In genomic region chr2:33518929-33519328, GRCh38 we compare ENCODE assay signal across 26 cellular contexts. TPM values are rescaled to one million over a fixed set of nuclear protein-coding genes. Genes with fewer than 3 reads are reported as not detected.
DNase-seq lines count a peak whose midpoint lies in the region; ATAC-seq, FAIRE-seq and TF ChIP-seq lines count a peak whose summit lies in the region.
"Had no signal": no experiment of that assay in that cellular context is flagged by ENCODE, and none has a peak within 500 bp of the region (broad histone marks: within the 10 kb centered on the region; RNA-seq: fewer than 3 reads in every experiment).

No MANE protein-coding gene starts in this region.

- H3K4me1 ChIP-seq in K562 (replicated peaks in 1 of 2; ENCODE audit: control insufficient read depth in 2 of 2, insufficient read depth in 2 of 2, low read length in 2 of 2) (no peaks in the 10 kb centered on the region), right atrium auricular region (peaks cover 0 to 20% of the 10 kb centered on the region in 2 donors)
- H3K4me1 ChIP-seq: SJCRH30 had no signal

- TF ChIP-seq EP300 in K562 (IDR thresholded peaks at IDR 0.05; ENCODE audit: low read length): no peak

- intact Hi-C loops in K562 (cut with micrococcal nuclease): no loop called here

- H3K9ac ChIP-seq in K562 (ENCODE audit: insufficient read depth in 1 of 2, low read depth in 2 of 2, low read length in 2 of 2): no peak overlapping the region

- TF ChIP-seq RAD21 in K562 (CRISPR knock-in tag; conservative IDR thresholded peaks at IDR 0.05 in 1 of 2, IDR thresholded peaks at IDR 0.05 in 1 of 2): no peak

- DNase-seq in DMS53 treated with DMSO at 0.1 percent for 48 hours (lab: John Stamatoyannopoulos, UW; ENCODE audit: unreplicated experiment) (peak; percentile 11), M059J (ENCODE audit: low read depth) (peak; percentile 74), K562 (ENCODE audit: extremely low read depth in 1 of 4, low spot score in 3 of 4) (no peak), foreskin fibroblast (peak; percentile 45 to 67), right atrium auricular region (ENCODE audit: low spot score) (no peak), WERI-Rb-1 (no peak), NCI-H1417 (lab: John Stamatoyannopoulos, UW) (no peak), NCI-H1694 treated with DMSO at 0.1 percent for 48 hours (lab: John Stamatoyannopoulos, UW) (no peak)
- DNase-seq: activated CD4-positive, alpha-beta T cell treated with anti-CD3 and anti-CD28 coated beads, Interleukin-2, amount 50 U/mL, for 48 hours; activated effector memory CD4-positive, alpha-beta T cell treated with Interleukin-2 at 50 U/mL for 16 hours; activated naive CD8-positive, alpha-beta T cell treated with anti-CD3 and anti-CD28 coated beads, Interleukin-2, amount 50 U/mL, for 24 hours; CD8-positive, alpha-beta T cell; DND-41; H7; NCI-H1694; NCI-H2227 treated with DMSO at 0.1 percent for 48 hours; NCI-H774; nephron progenitor cell; posterior cingulate gyrus; SJCRH30; stimulated activated CD4-positive, alpha-beta T cell treated with anti-CD3 and anti-CD28 coated beads, Interleukin-2, amount 100 ng/mL, for 24 hours; stimulated activated naive CD4-positive, alpha-beta T cell; T-helper 17 cell had no signal

- BruUV-seq in K562 (replicated peaks; lab: Mats Ljungman, UMichigan): no TSS peak

- WGBS in K562 (ENCODE audit: insufficient coverage, low coverage, missing lambda C conversion rate): 0% methylated on average over 1 of the region's 1 CpG

- in situ Hi-C loops in K562 (cut with MboI): no loop called here

- H3K79me2 ChIP-seq in K562 (ENCODE audit: control insufficient read depth, insufficient read depth, low read length): no peaks in the 10 kb centered on the region

- no peaks in the 10 kb centered on the region for H3K9me1 ChIP-seq in K562 (ENCODE audit: control insufficient read depth, insufficient read depth, low read length)

- peaks cover 6 to 16% of the 10 kb centered on the region in 2 experiments; a peak in 4 of 5 replicates for H3K27me3 ChIP-seq in K562 (ENCODE audit: control insufficient read depth in 2 of 2, insufficient read depth in 2 of 2, low read length in 2 of 2)
- H3K27me3 ChIP-seq in right atrium auricular region: no peaks in the 10 kb centered on the region
- H3K27me3 ChIP-seq in WERI-Rb-1 (ENCODE audit: insufficient read depth, low read depth, severe bottlenecking): no peaks in the 10 kb centered on the region
- H3K27me3 ChIP-seq: cardiac muscle cell, SJCRH30 had no signal

- H3K27ac ChIP-seq in K562 (ENCODE audit: extremely low read depth, low read depth, low read length) (no peak overlapping the region), right atrium auricular region (no peak overlapping the region), WERI-Rb-1 (no peak overlapping the region)
- H3K27ac ChIP-seq: cardiac muscle cell, epithelial cell of prostate, SJCRH30, VCaP had no signal

- FAIRE-seq in K562 (lab: Jason Lieb, UNC): no peak

- POLR2A ChIA-PET in K562 (lab: Yijun Ruan, JAX): no interaction called here

- TF ChIP-seq CTCF in K562 (IDR thresholded peaks at IDR 0.05 in 2 of 3, conservative IDR thresholded peaks at IDR 0.05 in 1 of 3; ENCODE audit: insufficient read depth in 2 of 3, low read depth in 1 of 3, low read length in 3 of 3): no peak
- TF ChIP-seq CTCF in foreskin fibroblast (IDR thresholded peaks at IDR 0.05; ENCODE audit: low read depth, low read length): no peak
- no peak for TF ChIP-seq CTCF in right atrium auricular region (IDR thresholded peaks at IDR 0.05)
- TF ChIP-seq CTCF in WERI-Rb-1 (IDR thresholded peaks at IDR 0.05; ENCODE audit: low read depth, low read length): no peak

- no peak for TF ChIP-seq POLR2A in K562 (conservative IDR thresholded peaks at IDR 0.05)

- H3K4me3 ChIP-seq in K562 (no peak overlapping the region), foreskin fibroblast (ENCODE audit: low read depth in 1 of 2, low read length in 2 of 2) (no peak overlapping the region), right atrium auricular region (no peak overlapping the region), WERI-Rb-1 (ENCODE audit: low read depth, low read length) (no peak overlapping the region)
- H3K4me3 ChIP-seq: cardiac muscle cell, SJCRH30 had no signal

- H3K36me3 ChIP-seq in K562 (ENCODE audit: control insufficient read depth, insufficient read depth, low read length) (no peaks in the 10 kb centered on the region), right atrium auricular region (peaks cover 11% of the 10 kb centered on the region), WERI-Rb-1 (no peaks in the 10 kb centered on the region)
- H3K36me3 ChIP-seq: cardiac muscle cell, SJCRH30 had no signal

- no peak overlapping the region for H2AFZ ChIP-seq in K562 (ENCODE audit: low read depth, low read length)

- H3K4me2 ChIP-seq in K562 (ENCODE audit: insufficient read depth, low read length): no peak overlapping the region

- no peak for ATAC-seq in K562
- ATAC-seq: activated naive CD8-positive, alpha-beta T cell treated with anti-CD3 and anti-CD28 coated beads, Interleukin-2, amount 50 U/mL, for 24 hours; CD8-positive, alpha-beta T cell; T-helper 17 cell had no signal

- CTCF ChIA-PET in K562 (lab: Yijun Ruan, JAX; ENCODE audit: low intra/inter-chr PET ratio): no interaction called here

- H4K20me1 ChIP-seq in K562 (replicated peaks; ENCODE audit: control insufficient read depth, insufficient read depth, low read length): no peaks in the 10 kb centered on the region

- H3K9me3 ChIP-seq in K562 (replicated peaks; ENCODE audit: control insufficient read depth, insufficient read depth, low read depth, low read length): no peaks in the 10 kb centered on the region
- no peaks in the 10 kb centered on the region for H3K9me3 ChIP-seq in right atrium auricular region
- no peaks in the 10 kb centered on the region for H3K9me3 ChIP-seq in WERI-Rb-1 (ENCODE audit: severe bottlenecking)

TF ChIP-seq in K562, 482 proteins besides CTCF, POLR2A, EP300 and RAD21:
- TF ChIP-seq NFYB (IDR thresholded peaks at IDR 0.05; ENCODE audit: extremely low read depth, insufficient read length) (no peak), ZNF354B (CRISPR knock-in tag; IDR thresholded peaks at IDR 0.05) (no peak), SIN3A (IDR thresholded peaks at IDR 0.05; ENCODE audit: borderline replicate concordance in 2 of 2, control insufficient read depth in 1 of 2, low read depth in 2 of 2, low read length in 2 of 2) (no peak), FOSL1 (tag; conservative IDR thresholded peaks at IDR 0.05) (peak; percentile 57; the same call in 1 of the 2 replicates)
- TF ChIP-seq, protein P1, sequence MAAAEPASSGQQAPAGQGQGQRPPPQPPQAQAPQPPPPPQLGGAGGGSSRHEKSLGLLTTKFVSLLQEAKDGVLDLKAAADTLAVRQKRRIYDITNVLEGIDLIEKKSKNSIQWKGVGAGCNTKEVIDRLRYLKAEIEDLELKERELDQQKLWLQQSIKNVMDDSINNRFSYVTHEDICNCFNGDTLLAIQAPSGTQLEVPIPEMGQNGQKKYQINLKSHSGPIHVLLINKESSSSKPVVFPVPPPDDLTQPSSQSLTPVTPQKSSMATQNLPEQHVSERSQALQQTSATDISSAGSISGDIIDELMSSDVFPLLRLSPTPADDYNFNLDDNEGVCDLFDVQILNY (CRISPR knock-in tag; IDR thresholded peaks at IDR 0.05): no peak

RNA-seq across cellular contexts. Expression of gene RASGRP3, which starts 42.5 kb away (rescaled TPM):
- total RNA-seq in M059J (2014; rRNA removed; shearing (Covaris generic)): 24.5 and 26.4 TPM in 2 replicates
- total RNA-seq in K562 (2011; cell fraction: chromatin; rRNA removed; ENCODE audit: low replicate concordance): 0.39 and 1.3 TPM in 2 replicates
- total RNA-seq in K562 (2011; cell fraction: nucleolus; rRNA removed): 0.53 and 1.2 TPM in 2 replicates
- total RNA-seq in K562 (2011; cell fraction: nucleoplasm; rRNA removed): 0.51 and 0.76 TPM in 2 replicates
- total RNA-seq in K562 (2014; rRNA removed) (0.18 and 0.24 TPM in 2 replicates), K562 (2014; rRNA removed; fragmentation: Illumina TruSeq; extraction: Trizol) (0.76 and 1.6 TPM in 2 replicates), K562 (2015; rRNA removed; fragmentation: Illumina TruSeq; extraction: Trizol) (0.91 and 1.3 TPM in 2 replicates), K562 (2021) (1.1 and 1.2 TPM in 2 replicates), right atrium auricular region (10 to 100 TPM; 50.0 to 56.3 TPM)
- polyA plus RNA-seq in K562 (2011; rRNA removed) (0.73 and 1.7 TPM in 2 replicates), K562 (2014; fragmentation: Illumina TruSeq; extraction: Trizol) (1.2 and 1.4 TPM in 2 replicates), K562 (2014; fragmentation: Nextera tagmentation; extraction: Ambion mirVana) (1 to 10 TPM; 1.6 TPM), K562 (2014; rRNA removed) (1.2 and 1.5 TPM in 2 replicates)
- 0.67 and 0.80 TPM in 2 replicates for polyA plus RNA-seq in K562 (2011; cell fraction: cytosol; rRNA removed)
- 0.79 and 0.95 TPM in 2 replicates for polyA plus RNA-seq in K562 (2011; cell fraction: nucleus; rRNA removed)
- 0.44 and 6.6 TPM in 2 replicates for polyA plus RNA-seq in K562 (2012)
- 0.72 and 1.5 TPM in 2 replicates for polyA minus RNA-seq in K562 (2011; rRNA and poly(A)+ RNA removed)
- polyA minus RNA-seq in K562 (2011; cell fraction: cytosol; rRNA and poly(A)+ RNA removed): not detected in 2 replicates
- 0.44 and 0.54 TPM in 2 replicates for polyA minus RNA-seq in K562 (2011; cell fraction: nucleus; rRNA and poly(A)+ RNA removed)

Comparison
In these comparisons a context has a peak if more than half of its experiments do, and no peak if none do; other contexts are left out.
1. DNase-seq: peak in DMS53 treated with DMSO at 0.1 percent for 48 hours (single experiment), M059J (single experiment) and foreskin fibroblast (2 of 2); none in K562 (0 of 4), right atrium auricular region (single experiment), WERI-Rb-1 (single experiment), NCI-H1417 (0 of 3) and NCI-H1694 treated with DMSO at 0.1 percent for 48 hours (single experiment).